ENCODE assay signal across 27 cellular contexts in genomic region chr4:117957570-117957969, GRCh38.
"Had no signal": no experiment of that assay in that cellular context is flagged by ENCODE, and none has a peak within 500 bp of the region (broad histone marks: within the 10 kb centered on the region; RNA-seq: fewer than 3 reads in every experiment).

No MANE protein-coding gene starts in this region.

- H3K4me3 ChIP-seq: breast epithelium, colonic mucosa, dorsolateral prefrontal cortex, esophagus muscularis mucosa, hepatocyte, left ventricle myocardium inferior, neural progenitor cell, suprapubic skin, tibial nerve had no signal

- H3K4me1 ChIP-seq: breast epithelium, colonic mucosa, esophagus muscularis mucosa, left ventricle myocardium inferior, neural progenitor cell, suprapubic skin, tibial nerve had no signal

- H3K27ac ChIP-seq: breast epithelium, colonic mucosa, esophagus muscularis mucosa, hepatocyte, left ventricle myocardium inferior, neural progenitor cell, suprapubic skin, tibial nerve had no signal

- H3K4me2 ChIP-seq: hepatocyte, neural progenitor cell had no signal

- ATAC-seq: effector memory CD8-positive, alpha-beta T cell; naive thymus-derived CD8-positive, alpha-beta T cell; sciatic nerve; stimulated activated effector memory CD8-positive, alpha-beta T cell treated with anti-CD3 and anti-CD28 coated beads, Interleukin-12 subunit alpha, Interleukin-12 subunit beta, amount 100 ng/mL, for 72 hours; stimulated activated naive CD8-positive, alpha-beta T cell treated with anti-CD3 and anti-CD28 coated beads, Interleukin-15, amount 100 ng/mL, for 72 hours had no signal

- H3K9me3 ChIP-seq: breast epithelium, colonic mucosa, esophagus muscularis mucosa, tibial nerve had no signal

- H3K79me2 ChIP-seq: hepatocyte had no signal

- H3K27me3 ChIP-seq: breast epithelium, colonic mucosa, dorsolateral prefrontal cortex, esophagus muscularis mucosa, hepatocyte, neural progenitor cell, suprapubic skin, tibial nerve had no signal

- H3K9ac ChIP-seq: neural progenitor cell had no signal

- DNase-seq: activated CD4-positive, alpha-beta T cell treated with anti-CD3 and anti-CD28 coated beads for 4 hours; activated CD4-positive, alpha-beta T cell treated with anti-CD3 and anti-CD28 coated beads, Interleukin-2, amount 50 U/mL, for 48 hours; activated CD4-positive, CD25-positive, alpha-beta regulatory T cell; activated effector memory CD4-positive, alpha-beta T cell treated with Interleukin-2 at 50 U/mL for 16 hours; activated naive CD4-positive, alpha-beta T cell treated with anti-CD3 and anti-CD28 coated beads for 36 hours; activated naive CD8-positive, alpha-beta T cell treated with anti-CD3 and anti-CD28 coated beads, Interleukin-2, amount 10 ng/mL, durations not matched to agents 7 days and 5 days; activated T-cell treated with anti-CD3 and anti-CD28 coated beads, Interleukin-2, amount 50 U/mL, for 48 hours; amniotic stem cell; colonic mucosa; dorsolateral prefrontal cortex; effector memory CD8-positive, alpha-beta T cell; glutamatergic neuron; left ventricle myocardium inferior; mammary epithelial cell; naive thymus-derived CD8-positive, alpha-beta T cell; posterior cingulate gyrus; small intestine; stimulated activated CD4-positive, alpha-beta T cell treated with anti-CD3 and anti-CD28 coated beads, Interleukin-2, amount 100 ng/mL, for 24 hours; stimulated activated naive CD8-positive, alpha-beta T cell treated with anti-CD3 and anti-CD28 coated beads, Interleukin-15, amount 100 ng/mL, for 72 hours had no signal

- H3K36me3 ChIP-seq: breast epithelium, colonic mucosa, esophagus muscularis mucosa, left ventricle myocardium inferior, neural progenitor cell, suprapubic skin, tibial nerve had no signal

- H2AFZ ChIP-seq: hepatocyte, neural progenitor cell had no signal
